Comparison of ENCODE assay signal across 30 cellular contexts in the genomic region with DNA sequence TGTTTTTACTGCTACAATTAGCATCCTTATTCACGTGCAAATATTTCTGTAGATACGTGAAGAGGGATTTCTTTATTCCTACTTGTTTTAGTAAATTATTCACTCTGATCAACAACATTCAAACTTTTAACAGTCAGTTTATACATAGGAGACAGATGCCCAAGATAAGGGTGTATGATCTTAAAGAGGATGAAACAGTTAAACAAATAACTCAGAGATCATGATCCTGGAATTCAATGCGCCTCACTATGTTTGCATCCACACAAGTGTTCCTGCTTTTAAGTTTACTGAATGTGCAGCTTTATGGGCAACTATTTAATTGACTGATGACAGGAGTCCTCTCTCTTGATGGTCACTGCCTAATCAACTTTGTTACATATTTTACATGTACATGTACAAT.
"Had no signal": no experiment of that assay in that cellular context is flagged by ENCODE, and none has a peak within 500 bp of the region (broad histone marks: within the 10 kb centered on the region; RNA-seq: fewer than 3 reads in every experiment).

No MANE protein-coding gene starts in this region.

- H3K27ac ChIP-seq: adrenal gland, body of pancreas, brain microvascular endothelial cell, breast epithelium, WERI-Rb-1 had no signal

- H3K9me3 ChIP-seq: adrenal gland, body of pancreas, breast epithelium had no signal

- DNase-seq: activated CD4-positive, alpha-beta memory T cell treated with anti-CD3 and anti-CD28 coated beads, Interleukin-2, amount 10 ng/mL, durations not matched to agents 7 days and 5 days; activated CD4-positive, alpha-beta T cell treated with anti-CD3 and anti-CD28 coated beads for 1 hour; activated CD4-positive, alpha-beta T cell treated with anti-CD3 and anti-CD28 coated beads for 36 hours; activated CD4-positive, alpha-beta T cell treated with anti-CD3 and anti-CD28 coated beads for 48 hours; activated CD4-positive, alpha-beta T cell treated with anti-CD3 and anti-CD28 coated beads, Interleukin-2, amount 10 ng/mL, durations not matched to agents 7 days and 5 days; activated CD4-positive, alpha-beta T cell treated with anti-CD3 and anti-CD28 coated beads, Interleukin-2, amount 50 U/mL, for 48 hours; activated CD4-positive, CD25-positive, alpha-beta regulatory T cell; activated CD8-positive, alpha-beta memory T cell treated with anti-CD3 and anti-CD28 coated beads for 24 hours; activated CD8-positive, alpha-beta memory T cell treated with anti-CD3 and anti-CD28 coated beads, Interleukin-2, amount 10 ng/mL, durations not matched to agents 7 days and 5 days; activated CD8-positive, alpha-beta memory T cell treated with anti-CD3 and anti-CD28 coated beads, Interleukin-2, amount 50 U/mL, for 48 hours; activated CD8-positive, alpha-beta T cell treated with anti-CD3 and anti-CD28 coated beads, Interleukin-2, amount 10 ng/mL, durations not matched to agents 7 days and 5 days; activated effector memory CD4-positive, alpha-beta T cell treated with Interleukin-2 at 50 U/mL for 16 hours; activated gamma-delta T cell; activated naive CD4-positive, alpha-beta T cell treated with anti-CD3 and anti-CD28 coated beads, Interleukin-2, amount 10 ng/mL, durations not matched to agents 7 days and 5 days; activated naive CD4-positive, alpha-beta T cell treated with Interleukin-2 at 50 U/mL for 16 hours; activated T-cell treated with anti-CD3 and anti-CD28 coated beads, Interleukin-2, amount 50 U/mL, for 24 hours; activated T-cell treated with anti-CD3 and anti-CD28 coated beads, Interleukin-2, amount 50 U/mL, for 48 hours; amniotic stem cell; aorta; body of pancreas; brain microvascular endothelial cell; central memory CD4-positive, alpha-beta T cell; T-helper 1 cell; T-helper 2 cell; T-helper 9 cell; WERI-Rb-1 had no signal

- H3K4me3 ChIP-seq: adrenal gland, body of pancreas, breast epithelium had no signal

- H3K4me1 ChIP-seq: adrenal gland, body of pancreas, breast epithelium had no signal

- H3K27me3 ChIP-seq: adrenal gland, body of pancreas, brain microvascular endothelial cell, breast epithelium had no signal

- ATAC-seq: activated CD4-positive, alpha-beta T cell treated with anti-CD3 and anti-CD28 coated beads for 36 hours; activated CD4-positive, CD25-positive, alpha-beta regulatory T cell treated with anti-CD3 and anti-CD28 coated beads, Interleukin-2, amount 50 U/mL, for 24 hours; activated CD8-positive, alpha-beta memory T cell treated with anti-CD3 and anti-CD28 coated beads, Interleukin-2, amount 10 ng/mL, durations not matched to agents 7 days and 5 days; activated CD8-positive, alpha-beta T cell treated with anti-CD3 and anti-CD28 coated beads, Interleukin-2, amount 10 ng/mL, durations not matched to agents 7 days and 5 days; body of pancreas; WTC11 had no signal

- H3K36me3 ChIP-seq: adrenal gland, brain microvascular endothelial cell, breast epithelium, WERI-Rb-1 had no signal
